In the genomic region with DNA sequence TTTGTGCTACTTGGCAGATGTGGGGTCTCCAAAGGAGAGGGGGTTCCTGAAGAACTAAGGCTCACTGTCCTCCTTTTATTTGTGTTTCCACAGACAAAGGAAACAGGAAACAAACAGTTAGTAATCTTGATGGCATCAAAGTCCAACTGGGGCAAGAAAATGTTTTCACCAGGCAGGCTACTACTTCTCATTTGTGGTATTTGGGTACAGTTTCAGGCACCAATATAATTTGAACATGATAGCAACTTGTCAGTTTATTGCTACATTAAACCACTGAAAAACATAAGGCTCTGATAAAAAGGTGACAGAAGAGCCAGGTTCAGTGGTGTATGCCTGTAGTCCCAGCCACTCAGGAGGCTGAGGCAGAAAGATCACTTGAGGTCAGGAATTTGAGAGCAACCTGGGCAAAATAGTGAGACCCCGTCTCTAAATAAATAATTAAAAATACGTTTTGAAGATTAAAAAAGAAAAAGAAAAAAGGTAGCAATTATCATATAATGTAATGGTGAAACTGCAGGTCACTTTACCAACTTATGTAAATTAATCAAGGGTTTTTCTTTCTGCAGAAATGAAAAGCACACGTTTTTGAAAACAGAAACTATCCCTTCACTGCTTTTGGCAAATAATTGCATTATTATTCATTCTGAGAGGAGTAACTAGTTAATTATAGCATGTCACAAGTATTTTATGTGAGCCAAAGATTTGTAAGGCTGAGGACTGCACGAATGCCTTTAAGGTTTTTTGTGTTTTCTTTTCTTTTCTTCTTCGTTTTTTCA, we compare ENCODE assay signal across 12 cellular contexts.
DNase-seq lines count a peak whose midpoint lies in the region; ATAC-seq and TF ChIP-seq lines count a peak whose summit lies in the region.
"Had no signal": no experiment of that assay in that cellular context is flagged by ENCODE, and none has a peak within 500 bp of the region (broad histone marks: within the 10 kb centered on the region; RNA-seq: fewer than 3 reads in every experiment).

No MANE protein-coding gene starts in this region.

- H3K27me3 Mint-ChIP-seq in osteocyte (ENCODE audit: unreplicated experiment) = no peaks in the 10 kb centered on the region
- peaks cover 23 to 37% of the 10 kb centered on the region in 2 donors for H3K27me3 Mint-ChIP-seq in effector memory CD8-positive, alpha-beta T cell

- no peak overlapping the region for H3K4me3 Mint-ChIP-seq in osteocyte (ENCODE audit: unreplicated experiment)
- no peak overlapping the region for H3K4me3 Mint-ChIP-seq in effector memory CD8-positive, alpha-beta T cell

- no peak for TF ChIP-seq CTCF in osteocyte (IDR thresholded peaks at IDR 0.05)

- peak overlapping the region; percentile 59 for H3K27ac Mint-ChIP-seq in osteocyte (ENCODE audit: unreplicated experiment)
- no peak overlapping the region for H3K27ac Mint-ChIP-seq in effector memory CD8-positive, alpha-beta T cell

- H3K23ac ChIP-seq in trophoblast cell (ENCODE audit: low read length) = no peak overlapping the region

- H3K4me2 ChIP-seq in trophoblast cell (ENCODE audit: low read length) = no peak overlapping the region

- H3K4me3 ChIP-seq in trophoblast cell (ENCODE audit: low read depth, low read length) = no peak overlapping the region
- H3K4me3 ChIP-seq: body of pancreas, mucosa of descending colon, sigmoid colon had no signal

- no peaks in the 10 kb centered on the region for H3K79me1 ChIP-seq in trophoblast cell (ENCODE audit: low read length)

- DNase-seq in osteocyte (ENCODE audit: extremely low spot score, unreplicated experiment) = no peak
- DNase-seq in effector memory CD8-positive, alpha-beta T cell = no peak
- DNase-seq in NCI-H146 (lab: John Stamatoyannopoulos, UW) = no peak
- DNase-seq in trophoblast cell = no peak
- DNase-seq: body of pancreas, Caco-2, mucosa of descending colon, NCI-H774, sigmoid colon had no signal

- H4K91ac ChIP-seq in trophoblast cell (ENCODE audit: low read depth, low read length) = no peak overlapping the region

- H3K36me3 Mint-ChIP-seq in osteocyte (ENCODE audit: unreplicated experiment) = peaks cover 12% of the 10 kb centered on the region
- peaks cover 3% of the 10 kb centered on the region for H3K36me3 Mint-ChIP-seq in effector memory CD8-positive, alpha-beta T cell (ENCODE audit: insufficient read depth)

- no peak overlapping the region for H3K9ac ChIP-seq in trophoblast cell (ENCODE audit: low read length)

- no peak overlapping the region for H3K4ac ChIP-seq in trophoblast cell (ENCODE audit: low read depth, low read length)

- no peaks in the 10 kb centered on the region for H3K9me3 Mint-ChIP-seq in osteocyte (ENCODE audit: unreplicated experiment)
- no peaks in the 10 kb centered on the region for H3K9me3 Mint-ChIP-seq in effector memory CD8-positive, alpha-beta T cell

- no CpG with 5 or more reads among the region's 5 CpGs for WGBS in trophoblast cell (ENCODE audit: extremely low coverage, insufficient coverage, insufficient read length)

- H3K18ac ChIP-seq in trophoblast cell (ENCODE audit: low read length) = no peak overlapping the region

- H3K9me3 ChIP-seq in trophoblast cell (ENCODE audit: insufficient read depth, low read depth, low read length) = no peaks in the 10 kb centered on the region
- H3K9me3 ChIP-seq: body of pancreas, Caco-2, mucosa of descending colon, sigmoid colon had no signal

- H3K4me1 ChIP-seq in trophoblast cell (ENCODE audit: control insufficient read depth in 1 of 2, insufficient read depth in 2 of 2, low read length in 2 of 2) = no peaks in the 10 kb centered on the region
- H3K4me1 ChIP-seq: body of pancreas, Caco-2 had no signal

- H3K27ac ChIP-seq in trophoblast cell (ENCODE audit: low read depth, low read length) = no peak overlapping the region
- H3K27ac ChIP-seq: body of pancreas, sigmoid colon had no signal

- H2AK5ac ChIP-seq in trophoblast cell (ENCODE audit: low read length) = no peak overlapping the region

- no peak overlapping the region for H3K14ac ChIP-seq in trophoblast cell (ENCODE audit: low read length)

- peak; percentile 50 for ATAC-seq in GM19023 (IDR thresholded peaks at IDR 0.05; ENCODE audit: unreplicated experiment)
- ATAC-seq in GM21723 (IDR thresholded peaks at IDR 0.05; ENCODE audit: unreplicated experiment) = peak; percentile 87
- peak; percentile 74 for ATAC-seq in HG03108 (IDR thresholded peaks at IDR 0.05; ENCODE audit: unreplicated experiment)
- no peak for ATAC-seq in effector memory CD8-positive, alpha-beta T cell (replicated peaks)
- ATAC-seq: body of pancreas, mucosa of descending colon had no signal

- H2AFZ ChIP-seq in trophoblast cell (ENCODE audit: insufficient read depth, low read length, poor library complexity) = no peak overlapping the region

- no peaks in the 10 kb centered on the region for H3K27me3 ChIP-seq in trophoblast cell (ENCODE audit: insufficient read depth, low read length)
- H3K27me3 ChIP-seq: body of pancreas, sigmoid colon had no signal

- H2BK120ac ChIP-seq in trophoblast cell (ENCODE audit: insufficient read depth, low read length, poor library complexity) = no peak overlapping the region

- no peak overlapping the region for H2BK12ac ChIP-seq in trophoblast cell (ENCODE audit: low read length)

- no peak overlapping the region for H4K12ac ChIP-seq in trophoblast cell (ENCODE audit: low read depth, low read length)

- no peaks in the 10 kb centered on the region for H3K36me3 ChIP-seq in trophoblast cell (ENCODE audit: control insufficient read depth in 1 of 2, insufficient read depth in 2 of 2, low read length in 2 of 2)
- H3K36me3 ChIP-seq: sigmoid colon had no signal

- no peak overlapping the region for H4K8ac ChIP-seq in trophoblast cell (ENCODE audit: low read depth, low read length)

- no peaks in the 10 kb centered on the region for H3K79me2 ChIP-seq in trophoblast cell (ENCODE audit: control insufficient read depth, insufficient read depth, low read length, poor library complexity)

- no peak overlapping the region for H2BK5ac ChIP-seq in trophoblast cell (ENCODE audit: low read depth, low read length, poor library complexity)

- H3K4me1 Mint-ChIP-seq in osteocyte (ENCODE audit: unreplicated experiment) = peaks cover 29% of the 10 kb centered on the region
- H3K4me1 Mint-ChIP-seq in effector memory CD8-positive, alpha-beta T cell (ENCODE audit: low read depth in 2 of 2) = no peaks in the 10 kb centered on the region
